8 cellular contexts compared by ENCODE assay signal in genomic region chr12:121579981-121580868, GRCh38. TPM values are rescaled to one million over a fixed set of nuclear protein-coding genes. Genes with fewer than 3 reads are reported as not detected.
A peak's percentile ranks its signal among the peaks of the same experiment; 100 is the strongest.
DNase-seq lines count a peak whose midpoint lies in the region; ATAC-seq and TF ChIP-seq lines count a peak whose summit lies in the region.

No MANE protein-coding gene starts in this region.

- H3K4me3 ChIP-seq in DND-41 (ENCODE audit: low read depth in 1 of 2, low read length in 2 of 2) (peak overlapping the region; percentile 53 to 79; a peak in 3 of 4 replicates), HUES48 (ENCODE audit: low read depth, low read length) (peak overlapping the region; percentile 89), Peyer's patch (peak overlapping the region; percentile 66 to 74 (median 70)), fibroblast of pulmonary artery (replicated peaks; ENCODE audit: low read depth, low read length) (peak overlapping the region; percentile 58)

- no peaks in the 10 kb centered on the region for H4K20me1 ChIP-seq in DND-41 (ENCODE audit: insufficient read depth, low read length)

- H3K4me3 Mint-ChIP-seq in activated T-helper 2 cell treated with anti-CD3 and anti-CD28 coated beads, Interferon-gamma antibody, Interleukin-2, Interleukin-4, amounts not matched to agents 10 μg/mL and 5 μg/mL and 100 μg/mL, durations not matched to agents 14 hours and 24 hours and 36 hours (ENCODE audit: low read depth): peak overlapping the region; percentile 98
- peak overlapping the region; percentile 95 to 98 (median 97) for H3K4me3 Mint-ChIP-seq in nephron
- H3K4me3 Mint-ChIP-seq in stimulated activated naive CD8-positive, alpha-beta T cell treated with anti-CD3 and anti-CD28 coated beads, Interleukin-15, amount 100 ng/mL, for 72 hours: peak overlapping the region; percentile 95

- H3K9ac ChIP-seq in DND-41 (ENCODE audit: low read depth, low read length): peak overlapping the region; percentile 90
- H3K9ac ChIP-seq in HUES48 (ENCODE audit: low read depth, low read length): peak overlapping the region; percentile 97

- H2AFZ ChIP-seq in DND-41 (ENCODE audit: low read depth, low read length): peak overlapping the region; percentile 71

- H3K4me2 ChIP-seq in DND-41 (ENCODE audit: insufficient read depth, low read length): peak overlapping the region; percentile 64

- no peak for TF ChIP-seq POLR2A in Peyer's patch (IDR thresholded peaks at IDR 0.05)

- peak overlapping the region; percentile 99 for H3K27ac Mint-ChIP-seq in activated T-helper 2 cell treated with anti-CD3 and anti-CD28 coated beads, Interferon-gamma antibody, Interleukin-2, Interleukin-4, amounts not matched to agents 10 μg/mL and 5 μg/mL and 100 μg/mL, durations not matched to agents 14 hours and 24 hours and 36 hours
- peak overlapping the region; percentile 87 to 98 (median 95) for H3K27ac Mint-ChIP-seq in nephron
- H3K27ac Mint-ChIP-seq in stimulated activated naive CD8-positive, alpha-beta T cell treated with anti-CD3 and anti-CD28 coated beads, Interleukin-15, amount 100 ng/mL, for 72 hours: peak overlapping the region; percentile 99

- TF ChIP-seq CTCF in DND-41 (IDR thresholded peaks at IDR 0.05; ENCODE audit: borderline replicate concordance, extremely low read depth, low read length, poor library complexity, severe bottlenecking) (no peak), Peyer's patch (IDR thresholded peaks at IDR 0.05) (no peak), fibroblast of pulmonary artery (IDR thresholded peaks at IDR 0.05; ENCODE audit: low read length, missing control alignments) (no peak), nephron (IDR thresholded peaks at IDR 0.05; ENCODE audit: unreplicated experiment in 3 of 3) (no peak)

- H3K27ac ChIP-seq in DND-41 (ENCODE audit: low read length) (peak overlapping the region; percentile 95), HUES48 (ENCODE audit: low read depth, low read length) (peak overlapping the region; percentile 96), Peyer's patch (peak overlapping the region; percentile 77 to 93 (median 90))

- H3K9me3 Mint-ChIP-seq in activated T-helper 2 cell treated with anti-CD3 and anti-CD28 coated beads, Interferon-gamma antibody, Interleukin-2, Interleukin-4, amounts not matched to agents 10 μg/mL and 5 μg/mL and 100 μg/mL, durations not matched to agents 14 hours and 24 hours and 36 hours: no peaks in the 10 kb centered on the region
- no peaks in the 10 kb centered on the region for H3K9me3 Mint-ChIP-seq in nephron
- H3K9me3 Mint-ChIP-seq in stimulated activated naive CD8-positive, alpha-beta T cell treated with anti-CD3 and anti-CD28 coated beads, Interleukin-15, amount 100 ng/mL, for 72 hours: no peaks in the 10 kb centered on the region

- H3K4me1 Mint-ChIP-seq in activated T-helper 2 cell treated with anti-CD3 and anti-CD28 coated beads, Interferon-gamma antibody, Interleukin-2, Interleukin-4, amounts not matched to agents 10 μg/mL and 5 μg/mL and 100 μg/mL, durations not matched to agents 14 hours and 24 hours and 36 hours (ENCODE audit: low read depth): peaks cover 31% of the 10 kb centered on the region
- H3K4me1 Mint-ChIP-seq in nephron: peaks cover 55% of the 10 kb centered on the region
- peaks cover 41% of the 10 kb centered on the region for H3K4me1 Mint-ChIP-seq in stimulated activated naive CD8-positive, alpha-beta T cell treated with anti-CD3 and anti-CD28 coated beads, Interleukin-15, amount 100 ng/mL, for 72 hours

- no peaks in the 10 kb centered on the region for H3K9me3 ChIP-seq in DND-41 (ENCODE audit: insufficient read depth, low read length, severe bottlenecking)
- no peaks in the 10 kb centered on the region for H3K9me3 ChIP-seq in HUES48 (ENCODE audit: control insufficient read depth, insufficient read depth, low read length)
- H3K9me3 ChIP-seq in Peyer's patch: no peaks in the 10 kb centered on the region

- DNase-seq in DND-41: peak; percentile 84
- peak; percentile 75 to 93 (median 90) for DNase-seq in Peyer's patch
- DNase-seq in activated T-helper 2 cell treated with anti-CD3 and anti-CD28 coated beads, Interferon-gamma antibody, Interleukin-2, Interleukin-4, amounts not matched to agents 10 μg/mL and 5 μg/mL and 100 μg/mL, durations not matched to agents 14 hours and 24 hours and 36 hours (ENCODE audit: low spot score): peak; percentile 70
- DNase-seq in fibroblast of pulmonary artery (ENCODE audit: low read depth): peak; percentile 62
- peak; percentile 65 to 66 for DNase-seq in stimulated activated naive CD8-positive, alpha-beta T cell treated with anti-CD3 and anti-CD28 coated beads, Interleukin-15, amount 100 ng/mL, for 72 hours

- no peaks in the 10 kb centered on the region for H3K27me3 Mint-ChIP-seq in activated T-helper 2 cell treated with anti-CD3 and anti-CD28 coated beads, Interferon-gamma antibody, Interleukin-2, Interleukin-4, amounts not matched to agents 10 μg/mL and 5 μg/mL and 100 μg/mL, durations not matched to agents 14 hours and 24 hours and 36 hours (ENCODE audit: low read depth)
- H3K27me3 Mint-ChIP-seq in nephron (ENCODE audit: low read depth): peaks cover 3% of the 10 kb centered on the region
- H3K27me3 Mint-ChIP-seq in stimulated activated naive CD8-positive, alpha-beta T cell treated with anti-CD3 and anti-CD28 coated beads, Interleukin-15, amount 100 ng/mL, for 72 hours: no peaks in the 10 kb centered on the region

- H3K4me1 ChIP-seq in DND-41 (ENCODE audit: insufficient read depth, low read length): peaks cover 61% of the 10 kb centered on the region
- H3K4me1 ChIP-seq in HUES48 (ENCODE audit: control insufficient read depth, insufficient read depth, low read length): peaks cover 43% of the 10 kb centered on the region
- H3K4me1 ChIP-seq in Peyer's patch: peaks cover 0 to 51% (median 8%) of the 10 kb centered on the region in 4 donors

- ATAC-seq in DND-41 (ENCODE audit: insufficient read depth, low read depth) (peak; percentile 78), GM19324 (IDR thresholded peaks at IDR 0.05; ENCODE audit: low FRiP score, unreplicated experiment) (no peak)
- ATAC-seq in stimulated activated naive CD8-positive, alpha-beta T cell treated with anti-CD3 and anti-CD28 coated beads, Interleukin-15, amount 100 ng/mL, for 72 hours: peak; percentile 74

- H3K27me3 ChIP-seq in DND-41 (ENCODE audit: insufficient read depth, low read length, poor library complexity) (no peaks in the 10 kb centered on the region), HUES48 (ENCODE audit: control insufficient read depth, insufficient read depth, low read length) (no peaks in the 10 kb centered on the region), Peyer's patch (no peaks in the 10 kb centered on the region)

- peaks cover 13% of the 10 kb centered on the region for H3K36me3 Mint-ChIP-seq in activated T-helper 2 cell treated with anti-CD3 and anti-CD28 coated beads, Interferon-gamma antibody, Interleukin-2, Interleukin-4, amounts not matched to agents 10 μg/mL and 5 μg/mL and 100 μg/mL, durations not matched to agents 14 hours and 24 hours and 36 hours (ENCODE audit: low read depth)
- peaks cover 3% of the 10 kb centered on the region for H3K36me3 Mint-ChIP-seq in nephron (ENCODE audit: low read depth)

- intact Hi-C loops in activated T-helper 2 cell treated with anti-CD3 and anti-CD28 coated beads, Interferon-gamma antibody, Interleukin-2, Interleukin-4, amounts not matched to agents 10 μg/mL and 5 μg/mL and 100 μg/mL, durations not matched to agents 14 hours and 24 hours and 36 hours (cut with micrococcal nuclease): loop anchor here (1.0 to 5.0 kb wide), 3 partner anchors 10 to 47 kb away; no protein-coding TSS in a partner anchor

- peaks cover 63% of the 10 kb centered on the region for H3K79me2 ChIP-seq in DND-41 (ENCODE audit: insufficient read depth, low read length)

- H3K36me3 ChIP-seq in DND-41 (ENCODE audit: insufficient read depth, low read length) (peaks cover 14% of the 10 kb centered on the region), HUES48 (ENCODE audit: control insufficient read depth, insufficient read depth, low read length) (peaks cover 14% of the 10 kb centered on the region), Peyer's patch (no peaks in the 10 kb centered on the region)

RNA-seq across cellular contexts. Expression of gene KDM2B, which starts 0.6 kb away (rescaled TPM):
- 100 to 1,000 TPM in 1 of 4 donors, 10 to 100 TPM in 2, 1 to 10 TPM in 1; 10.0 to 115 (median 33.7) TPM for total RNA-seq in Peyer's patch
- total RNA-seq in activated T-helper 2 cell treated with anti-CD3 and anti-CD28 coated beads, Interferon-gamma antibody, Interleukin-2, Interleukin-4, amounts not matched to agents 10 μg/mL and 5 μg/mL and 100 μg/mL, durations not matched to agents 14 hours and 24 hours and 36 hours: 56.2 and 59.3 TPM in 2 replicates

RNA-seq across cellular contexts. Expression of gene ORAI1, which starts 46.1 kb away (rescaled TPM):
- 10 to 100 TPM in 2 of 4 donors, 1 to 10 TPM in 2; 3.3 to 17.4 (median 8.7) TPM for total RNA-seq in Peyer's patch
- 47.6 and 52.6 TPM in 2 replicates for total RNA-seq in activated T-helper 2 cell treated with anti-CD3 and anti-CD28 coated beads, Interferon-gamma antibody, Interleukin-2, Interleukin-4, amounts not matched to agents 10 μg/mL and 5 μg/mL and 100 μg/mL, durations not matched to agents 14 hours and 24 hours and 36 hours
